ENCODE assay signal across 18 cellular contexts in genomic region chr6:21227486-21227885, GRCh38.
DNase-seq lines count a peak whose midpoint lies in the region; TF ChIP-seq lines count a peak whose summit lies in the region.
"Had no signal": no experiment of that assay in that cellular context is flagged by ENCODE, and none has a peak within 500 bp of the region (broad histone marks: within the 10 kb centered on the region; RNA-seq: fewer than 3 reads in every experiment).

No MANE protein-coding gene starts in this region.

- H3K14ac ChIP-seq in trophoblast cell (ENCODE audit: low read length) = no peak overlapping the region

- no peaks in the 10 kb centered on the region for H3K79me2 ChIP-seq in Karpas-422 (ENCODE audit: low read length)
- no peaks in the 10 kb centered on the region for H3K79me2 ChIP-seq in mammary epithelial cell (ENCODE audit: insufficient read depth, low read length)
- H3K79me2 ChIP-seq in trophoblast cell (ENCODE audit: control insufficient read depth, insufficient read depth, low read length, poor library complexity) = no peaks in the 10 kb centered on the region
- H3K79me2 ChIP-seq: parathyroid adenoma had no signal

- no peak overlapping the region for H2BK120ac ChIP-seq in trophoblast cell (ENCODE audit: insufficient read depth, low read length, poor library complexity)

- no peak overlapping the region for H3K4ac ChIP-seq in trophoblast cell (ENCODE audit: low read depth, low read length)

- H2AFZ ChIP-seq in Karpas-422 (ENCODE audit: low read length) = no peak overlapping the region
- H2AFZ ChIP-seq in mammary epithelial cell (ENCODE audit: low read depth, low read length) = no peak overlapping the region
- no peak overlapping the region for H2AFZ ChIP-seq in trophoblast cell (ENCODE audit: insufficient read depth, low read length, poor library complexity)
- H2AFZ ChIP-seq: parathyroid adenoma had no signal

- CTCF ChIA-PET in mammary epithelial cell (lab: Charles Lee; ENCODE audit: low non-redundant PET) = no interaction called here

- H3K4me3 ChIP-seq in Karpas-422 (ENCODE audit: low read length) = no peak overlapping the region
- H3K4me3 ChIP-seq in mammary epithelial cell (replicated peaks in 1 of 3; ENCODE audit: insufficient read depth in 1 of 3, low read depth in 2 of 3, low read length in 3 of 3) = no peak overlapping the region
- H3K4me3 ChIP-seq in trophoblast cell (ENCODE audit: low read depth, low read length) = no peak overlapping the region
- no peak overlapping the region for H3K4me3 ChIP-seq in adrenal gland
- H3K4me3 ChIP-seq: esophagus squamous epithelium, heart right ventricle, SJSA1, skin epidermis, vagina had no signal

- H3K36me3 ChIP-seq in Karpas-422 (ENCODE audit: insufficient read depth, low read length) (no peaks in the 10 kb centered on the region), mammary epithelial cell (ENCODE audit: insufficient read depth, low read length) (no peaks in the 10 kb centered on the region), trophoblast cell (ENCODE audit: control insufficient read depth in 1 of 2, insufficient read depth in 2 of 2, low read length in 2 of 2) (no peaks in the 10 kb centered on the region), adrenal gland (replicated peaks in 1 of 2) (no peaks in the 10 kb centered on the region)
- H3K36me3 ChIP-seq: SJSA1 had no signal

- BruUV-seq in mammary epithelial cell (replicated peaks; lab: Mats Ljungman, UMichigan) = no TSS peak

- H3K4me1 ChIP-seq in Karpas-422 (ENCODE audit: low read length) = peaks cover 12% of the 10 kb centered on the region
- H3K4me1 ChIP-seq in mammary epithelial cell (ENCODE audit: insufficient read depth, low read length) = peaks cover 39% of the 10 kb centered on the region
- no peaks in the 10 kb centered on the region for H3K4me1 ChIP-seq in trophoblast cell (ENCODE audit: control insufficient read depth in 1 of 2, insufficient read depth in 2 of 2, low read length in 2 of 2)
- no peaks in the 10 kb centered on the region for H3K4me1 ChIP-seq in adrenal gland (replicated peaks in 1 of 2)
- H3K4me1 ChIP-seq: esophagus squamous epithelium, heart right ventricle, parathyroid adenoma, SJSA1, vagina had no signal

- no peaks in the 10 kb centered on the region for H3K79me1 ChIP-seq in trophoblast cell (ENCODE audit: low read length)

- TF ChIP-seq CTCF in mammary epithelial cell (conservative IDR thresholded peaks at IDR 0.05 in 1 of 2, IDR thresholded peaks at IDR 0.05 in 1 of 2; ENCODE audit: extremely low read depth in 1 of 2, insufficient read depth in 1 of 2, low read depth in 1 of 2, low read length in 2 of 2) (peak in 1 of 2 donors; percentile 52), adrenal gland (IDR thresholded peaks at IDR 0.05) (no peak)

- no peak overlapping the region for H2BK5ac ChIP-seq in trophoblast cell (ENCODE audit: low read depth, low read length, poor library complexity)

- H3K27me3 ChIP-seq in Karpas-422 (ENCODE audit: low read length) (no peaks in the 10 kb centered on the region), mammary epithelial cell (ENCODE audit: insufficient read depth, low read length) (no peaks in the 10 kb centered on the region), trophoblast cell (ENCODE audit: insufficient read depth, low read length) (no peaks in the 10 kb centered on the region), adrenal gland (no peaks in the 10 kb centered on the region)
- H3K27me3 ChIP-seq: esophagus squamous epithelium, heart right ventricle, SJSA1, vagina had no signal

- H3K9me2 ChIP-seq in Karpas-422 (replicated peaks; ENCODE audit: insufficient read depth, low read length) = no peaks in the 10 kb centered on the region

- H4K12ac ChIP-seq in trophoblast cell (ENCODE audit: low read depth, low read length) = no peak overlapping the region

- dilution Hi-C loops in mammary epithelial cell (cut with HindIII; ENCODE audit: low sequenced_read_pairs) = no loop called here

- H4K20me1 ChIP-seq in Karpas-422 (ENCODE audit: insufficient read depth, low read depth, low read length) (no peaks in the 10 kb centered on the region), mammary epithelial cell (ENCODE audit: insufficient read depth, low read length) (no peaks in the 10 kb centered on the region)

- H3K23ac ChIP-seq in trophoblast cell (ENCODE audit: low read length) = no peak overlapping the region

- in situ Hi-C loops in mammary epithelial cell (cut with MboI; ENCODE audit: low sequenced_read_pairs in 2 of 2) = no loop called here

- H2AK5ac ChIP-seq in trophoblast cell (ENCODE audit: low read length) = no peak overlapping the region

- DNase-seq in ELR (ENCODE audit: low read depth) (peak; percentile 86), Karpas-422 (no peak), mammary epithelial cell (peak; percentile 85), trophoblast cell (peak; percentile 63 to 88), adrenal gland (no peak), DMS 273 treated with DMSO at 0.1 percent for 48 hours (lab: John Stamatoyannopoulos, UW) (no peak), DMS53 treated with DMSO at 0.1 percent for 48 hours (lab: John Stamatoyannopoulos, UW; ENCODE audit: unreplicated experiment) (no peak)
- DNase-seq: esophagus squamous epithelium; heart right ventricle; naive B cell; NCI-H1092; NCI-H2081 treated with DMSO at 0.1 percent for 48 hours; NCI-H526 treated with DMSO at 0.1 percent for 48 hours; stimulated activated CD4-positive, alpha-beta T cell treated with anti-CD3 and anti-CD28 coated beads, Interleukin-4, amount 100 ng/mL, for 1 hour had no signal

- H3K18ac ChIP-seq in trophoblast cell (ENCODE audit: low read length) = no peak overlapping the region

- 3% methylated on average over 6 of the region's 6 CpGs for WGBS in mammary epithelial cell (ENCODE audit: low coverage, missing lambda C conversion rate)
- WGBS in trophoblast cell (ENCODE audit: extremely low coverage, insufficient coverage, insufficient read length) = no CpG with 5 or more reads among the region's 6 CpGs
- 84 to 96% (median 89%) methylated on average over 6 of the region's 6 CpGs for WGBS in adrenal gland, 4 donors

- H3K9me3 ChIP-seq in Karpas-422 (ENCODE audit: low read length) = no peaks in the 10 kb centered on the region
- peaks cover 13% of the 10 kb centered on the region for H3K9me3 ChIP-seq in mammary epithelial cell (replicated peaks; ENCODE audit: insufficient read depth, low read length)
- no peaks in the 10 kb centered on the region for H3K9me3 ChIP-seq in trophoblast cell (ENCODE audit: insufficient read depth, low read depth, low read length)
- H3K9me3 ChIP-seq in adrenal gland (replicated peaks in 1 of 3) = no peaks in the 10 kb centered on the region
- H3K9me3 ChIP-seq: esophagus squamous epithelium, heart right ventricle, SJSA1, vagina had no signal

- H2BK12ac ChIP-seq in trophoblast cell (ENCODE audit: low read length) = no peak overlapping the region

- peak overlapping the region; percentile 15 for H3K4me2 ChIP-seq in Karpas-422 (ENCODE audit: low read depth, low read length, poor library complexity, severe bottlenecking)
- peak overlapping the region; percentile 59 for H3K4me2 ChIP-seq in mammary epithelial cell (ENCODE audit: insufficient read depth, low read depth, low read length)
- H3K4me2 ChIP-seq in trophoblast cell (ENCODE audit: low read length) = no peak overlapping the region

- no peak for TF ChIP-seq POLR2A in adrenal gland (IDR thresholded peaks at IDR 0.05)

- H3K9ac ChIP-seq in Karpas-422 (ENCODE audit: low read length) = no peak overlapping the region
- H3K9ac ChIP-seq in mammary epithelial cell (ENCODE audit: insufficient read depth, low read length) = no peak overlapping the region
- H3K9ac ChIP-seq in trophoblast cell (ENCODE audit: low read length) = no peak overlapping the region
- H3K9ac ChIP-seq: parathyroid adenoma had no signal

- H3K27ac ChIP-seq in Karpas-422 (ENCODE audit: low read length) = no peak overlapping the region
- H3K27ac ChIP-seq in mammary epithelial cell (ENCODE audit: insufficient read depth, low read depth, low read length) = peak overlapping the region; percentile 80
- H3K27ac ChIP-seq in trophoblast cell (ENCODE audit: low read depth, low read length) = no peak overlapping the region
- H3K27ac ChIP-seq in adrenal gland = no peak overlapping the region
- H3K27ac ChIP-seq: esophagus squamous epithelium, heart right ventricle, parathyroid adenoma, SJSA1, skin epidermis, vagina had no signal

- intact Hi-C loops in mammary epithelial cell (cut with micrococcal nuclease) = loop anchor here (1.0 to 10.0 kb wide), 3 partner anchors 39 to 205 kb away; no protein-coding TSS in a partner anchor
- intact Hi-C loops in adrenal gland (cut with DNase I) = no loop called here

- H4K8ac ChIP-seq in trophoblast cell (ENCODE audit: low read depth, low read length) = no peak overlapping the region

- no peak overlapping the region for H4K91ac ChIP-seq in trophoblast cell (ENCODE audit: low read depth, low read length)

Comparison
In these comparisons a context has a peak if more than half of its experiments do, and no peak if none do; other contexts are left out.
1. DNase-seq: peak in ELR (single experiment), mammary epithelial cell (single experiment) and trophoblast cell (2 of 2); none in Karpas-422 (single experiment), adrenal gland (0 of 7), DMS 273 treated with DMSO at 0.1 percent for 48 hours (single experiment) and DMS53 treated with DMSO at 0.1 percent for 48 hours (single experiment).